In genomic region chrX:52933976-52934703, GRCh38 we compare ENCODE assay signal across 8 cellular contexts. TPM values are rescaled to one million over a fixed set of nuclear protein-coding genes. Genes with fewer than 3 reads are reported as not detected.
DNase-seq lines count a peak whose midpoint lies in the region; ATAC-seq, FAIRE-seq and TF ChIP-seq lines count a peak whose summit lies in the region.

No MANE protein-coding gene starts in this region.

- peaks cover 9% of the 10 kb centered on the region for H3K4me1 Mint-ChIP-seq in activated naive CD8-positive, alpha-beta T cell (ENCODE audit: low read depth)

- peak; percentile 30 for ATAC-seq in HG03342 (IDR thresholded peaks at IDR 0.05; ENCODE audit: unreplicated experiment)
- ATAC-seq in HG02763 (IDR thresholded peaks at IDR 0.05; ENCODE audit: unreplicated experiment): no peak
- no peak for ATAC-seq in esophagus mucosa

- H3K36me3 Mint-ChIP-seq in activated naive CD8-positive, alpha-beta T cell: no peaks in the 10 kb centered on the region

- no peaks in the 10 kb centered on the region for H3K36me3 ChIP-seq in kidney (ENCODE audit: control insufficient read depth in 1 of 2, insufficient read depth in 2 of 2, low read length in 2 of 2)
- H3K36me3 ChIP-seq in testis (ENCODE audit: low read depth, missing control alignments): no peaks in the 10 kb centered on the region

- DNase-seq in NCI-H2171 treated with DMSO at 0.1 percent for 48 hours (lab: John Stamatoyannopoulos, UW): peak; percentile 18
- no peak for DNase-seq in NCI-H2171 (lab: John Stamatoyannopoulos, UW)
- no peak for DNase-seq in kidney
- DNase-seq in testis: no peak

- no peaks in the 10 kb centered on the region for H3K27me3 ChIP-seq in testis

- intact Hi-C loops in kidney (cut with DNase I) (no loop called here), testis (cut with DNase I; ENCODE audit: low total_unique reads) (no loop called here)

- H3K9me3 ChIP-seq in kidney (ENCODE audit: control insufficient read depth in 1 of 2, low read length in 2 of 2) (no peaks in the 10 kb centered on the region), testis (no peaks in the 10 kb centered on the region)

- 1% methylated on average over 16 to 27 of the region's 27 CpGs for WGBS in testis, 2 donors

- H3K27me3 Mint-ChIP-seq in activated naive CD8-positive, alpha-beta T cell: no peaks in the 10 kb centered on the region

- TF ChIP-seq POLR2A in testis (IDR thresholded peaks at IDR 0.05): no peak

- H3K4me3 ChIP-seq in kidney (ENCODE audit: low read length in 2 of 2): peak overlapping the region; percentile 84 to 87
- H3K4me3 ChIP-seq in testis: peak overlapping the region; percentile 56 to 70

- H3K27ac ChIP-seq in kidney (ENCODE audit: low read depth in 2 of 2, low read length in 2 of 2) (peak overlapping the region; percentile 96 to 97), testis (peak overlapping the region; percentile 83 to 89)

- TF ChIP-seq CTCF in kidney (IDR thresholded peaks at IDR 0.05; ENCODE audit: borderline replicate concordance, extremely low read depth, insufficient read depth): no peak
- no peak for TF ChIP-seq CTCF in testis (IDR thresholded peaks at IDR 0.05)

- no peak for FAIRE-seq in kidney (lab: Jason Lieb, UNC)

- H3K4me3 Mint-ChIP-seq in activated naive CD8-positive, alpha-beta T cell: peak overlapping the region; percentile 97

- H3K27ac Mint-ChIP-seq in activated naive CD8-positive, alpha-beta T cell: peak overlapping the region; percentile 98

- H3K9me3 Mint-ChIP-seq in activated naive CD8-positive, alpha-beta T cell (ENCODE audit: low read depth): no peaks in the 10 kb centered on the region

- peak overlapping the region; percentile 41 to 82 for H3K9ac ChIP-seq in kidney (ENCODE audit: low read length in 2 of 2)

- H3K4me1 ChIP-seq in kidney (ENCODE audit: control insufficient read depth in 1 of 2, insufficient read depth in 1 of 2, low read depth in 1 of 2, low read length in 2 of 2) (no peaks in the 10 kb centered on the region), testis (no peaks in the 10 kb centered on the region)

RNA-seq across cellular contexts. Expression of gene FAM156A, which starts 24.2 kb away (rescaled TPM):
- 20.5 TPM for total RNA-seq in kidney
- 9.9 TPM for polyA plus RNA-seq in kidney (ENCODE audit: insufficient read depth, low read depth, low replicate concordance)
- 10 to 100 TPM; 62.0 to 64.5 TPM for total RNA-seq in testis
- 25.6 TPM for polyA plus RNA-seq in testis (ENCODE audit: insufficient read depth, low read depth, low replicate concordance)
- 6.8 TPM for total RNA-seq in esophagus mucosa

RNA-seq across cellular contexts. Expression of gene FAM156B, which starts 37.0 kb away (rescaled TPM):
- total RNA-seq in kidney (15.2 TPM), testis (10 to 100 TPM; 73.7 to 82.6 TPM), esophagus mucosa (5.7 TPM)
- polyA plus RNA-seq in kidney (ENCODE audit: insufficient read depth, low read depth, low replicate concordance) (13.1 TPM), testis (ENCODE audit: insufficient read depth, low read depth, low replicate concordance) (21.4 TPM)
